ENCODE assay signal across 16 cellular contexts in genomic region chr11:28837599-28837998, GRCh38.
DNase-seq lines count a peak whose midpoint lies in the region; ATAC-seq and TF ChIP-seq lines count a peak whose summit lies in the region.
"Had no signal": no experiment of that assay in that cellular context is flagged by ENCODE, and none has a peak within 500 bp of the region (broad histone marks: within the 10 kb centered on the region; RNA-seq: fewer than 3 reads in every experiment).

No MANE protein-coding gene starts in this region.

- no peak overlapping the region for H3K4me2 ChIP-seq in skeletal muscle satellite cell (ENCODE audit: low read length)

- WGBS in prostate gland: 91% methylated on average over 8 of the region's 8 CpGs

- no peak overlapping the region for H3K4me3 ChIP-seq in breast epithelium
- H3K4me3 ChIP-seq in RWPE2 (ENCODE audit: severe bottlenecking): no peak overlapping the region
- H3K4me3 ChIP-seq in skeletal muscle satellite cell (ENCODE audit: low read length): no peak overlapping the region
- H3K4me3 ChIP-seq in prostate gland: no peak overlapping the region

- intact Hi-C loops in MCF 10A (cut with micrococcal nuclease) (no loop called here), breast epithelium (cut with DNase I; ENCODE audit: low total_unique reads) (no loop called here), prostate gland (cut with DNase I) (no loop called here)

- no peaks in the 10 kb centered on the region for H3K36me3 ChIP-seq in breast epithelium
- H3K36me3 ChIP-seq in RWPE2 (ENCODE audit: low read depth): 0 out of 2 replicates have a peak, but pooled peaks cover under 1% of the 10 kb centered on the region
- H3K36me3 ChIP-seq in skeletal muscle satellite cell (ENCODE audit: insufficient read depth, low read length): no peaks in the 10 kb centered on the region
- no peaks in the 10 kb centered on the region for H3K36me3 ChIP-seq in prostate gland

- H3K9ac ChIP-seq in skeletal muscle satellite cell (ENCODE audit: low read depth, low read length): peak overlapping the region; percentile 87

- H3K27me3 Mint-ChIP-seq in MCF 10A (ENCODE audit: insufficient read depth, unreplicated experiment) (no peaks in the 10 kb centered on the region), nephron progenitor cell (ENCODE audit: low read depth, poor library complexity) (no peaks in the 10 kb centered on the region)
- H3K27me3 Mint-ChIP-seq: CD4-positive, alpha-beta memory T cell had no signal

- H3K27ac Mint-ChIP-seq in MCF 10A (ENCODE audit: low read depth, unreplicated experiment) (peak overlapping the region; percentile 90), nephron progenitor cell (no peak overlapping the region)
- H3K27ac Mint-ChIP-seq: CD4-positive, alpha-beta memory T cell had no signal

- H3K9me3 Mint-ChIP-seq in MCF 10A (ENCODE audit: unreplicated experiment): no peaks in the 10 kb centered on the region
- H3K9me3 Mint-ChIP-seq in nephron progenitor cell: no peaks in the 10 kb centered on the region

- ATAC-seq in RWPE2 (ENCODE audit: low read depth): no peak

- H3K4me1 Mint-ChIP-seq in MCF 10A (ENCODE audit: insufficient read depth, unreplicated experiment) (peaks cover 41% of the 10 kb centered on the region), nephron progenitor cell (peaks cover 12% of the 10 kb centered on the region)
- H3K4me1 Mint-ChIP-seq: CD4-positive, alpha-beta memory T cell had no signal

- no peaks in the 10 kb centered on the region for H3K9me3 ChIP-seq in breast epithelium
- no peaks in the 10 kb centered on the region for H3K9me3 ChIP-seq in RWPE2 (ENCODE audit: severe bottlenecking)
- H3K9me3 ChIP-seq in skeletal muscle satellite cell (replicated peaks; ENCODE audit: low read length): no peaks in the 10 kb centered on the region
- no peaks in the 10 kb centered on the region for H3K9me3 ChIP-seq in prostate gland

- no peaks in the 10 kb centered on the region for H3K27me3 ChIP-seq in breast epithelium
- H3K27me3 ChIP-seq in RWPE2 (ENCODE audit: insufficient read depth, poor library complexity, severe bottlenecking): no peaks in the 10 kb centered on the region
- no peaks in the 10 kb centered on the region for H3K27me3 ChIP-seq in skeletal muscle satellite cell (ENCODE audit: control insufficient read depth, insufficient read depth, low read length)
- no peaks in the 10 kb centered on the region for H3K27me3 ChIP-seq in prostate gland (replicated peaks; ENCODE audit: insufficient read depth)

- TF ChIP-seq CTCF in MCF 10A (IDR thresholded peaks at IDR 0.05; ENCODE audit: unreplicated experiment): no peak
- TF ChIP-seq CTCF in breast epithelium (IDR thresholded peaks at IDR 0.05): no peak
- TF ChIP-seq CTCF in RWPE2 (IDR thresholded peaks at IDR 0.05; ENCODE audit: poor library complexity, severe bottlenecking): no peak
- no peak for TF ChIP-seq CTCF in nephron progenitor cell (IDR thresholded peaks at IDR 0.05)
- TF ChIP-seq CTCF in prostate gland (IDR thresholded peaks at IDR 0.05): no peak

- H3K4me3 Mint-ChIP-seq in MCF 10A (ENCODE audit: unreplicated experiment) (no peak overlapping the region), nephron progenitor cell (no peak overlapping the region)
- H3K4me3 Mint-ChIP-seq: CD4-positive, alpha-beta memory T cell had no signal

- peaks cover 7% of the 10 kb centered on the region for H3K36me3 Mint-ChIP-seq in MCF 10A (ENCODE audit: insufficient read depth, unreplicated experiment)
- no peaks in the 10 kb centered on the region for H3K36me3 Mint-ChIP-seq in nephron progenitor cell (ENCODE audit: low read depth)
- H3K36me3 Mint-ChIP-seq: CD4-positive, alpha-beta memory T cell had no signal

- no peak for DNase-seq in MCF 10A (ENCODE audit: unreplicated experiment)
- no peak for DNase-seq in breast epithelium (ENCODE audit: low spot score in 2 of 2)
- DNase-seq in RWPE2 (ENCODE audit: low spot score): no peak
- no peak for DNase-seq in epithelial cell of prostate (ENCODE audit: low read depth, low spot score)
- DNase-seq in nephron progenitor cell: no peak
- DNase-seq in HuH-7.5 (ENCODE audit: low spot score): no peak
- no peak for DNase-seq in prostate gland (ENCODE audit: low spot score)
- DNase-seq: CD4-positive, alpha-beta memory T cell; H7; KBM-7; NCI-H1417; NCI-H187; NCI-H2227 treated with DMSO at 0.1 percent for 48 hours; NCI-H526 had no signal

- no TSS peak for BruUV-seq in MCF 10A (replicated peaks; lab: Mats Ljungman, UMichigan)

- POLR2A ChIA-PET in MCF 10A (lab: Yijun Ruan, JAX): no interaction called here

- H3K27ac ChIP-seq in breast epithelium (no peak overlapping the region), RWPE2 (ENCODE audit: poor library complexity, severe bottlenecking) (peak overlapping the region; percentile 100), epithelial cell of prostate (peak overlapping the region; percentile 96), prostate gland (no peak overlapping the region)
- H3K27ac ChIP-seq: 22Rv1 had no signal

- H3K4me1 ChIP-seq in breast epithelium (no peaks in the 10 kb centered on the region), RWPE2 (ENCODE audit: insufficient read depth, poor library complexity, severe bottlenecking) (peaks cover 66% of the 10 kb centered on the region), skeletal muscle satellite cell (ENCODE audit: control insufficient read depth, insufficient read depth, low read length) (peaks cover 63% of the 10 kb centered on the region), prostate gland (replicated peaks) (no peaks in the 10 kb centered on the region)

- CTCF ChIA-PET in MCF 10A (lab: Yijun Ruan, JAX): interaction anchor here (1.2 kb wide), 1 partner anchor 24 kb away, joined by 6 read pairs; no protein-coding TSS in a partner anchor

- TF ChIP-seq POLR2A in breast epithelium (IDR thresholded peaks at IDR 0.05): no peak
- TF ChIP-seq POLR2A in prostate gland (IDR thresholded peaks at IDR 0.05): no peak

Comparison
In these comparisons a context has a peak if more than half of its experiments do, and no peak if none do; other contexts are left out.
1. H3K27ac ChIP-seq: peak in RWPE2 (single experiment) and epithelial cell of prostate (single experiment); none in breast epithelium (0 of 2) and prostate gland (0 of 2).